Comparison of ENCODE assay signal across 8 cellular contexts in genomic region chr21:34983680-34984086, GRCh38.
A peak's percentile ranks its signal among the peaks of the same experiment; 100 is the strongest.
DNase-seq lines count a peak whose midpoint lies in the region; ATAC-seq and TF ChIP-seq lines count a peak whose summit lies in the region.
"Had no signal": no experiment of that assay in that cellular context is flagged by ENCODE, and none has a peak within 500 bp of the region (broad histone marks: within the 10 kb centered on the region; RNA-seq: fewer than 3 reads in every experiment).

No MANE protein-coding gene starts in this region.

- peak; percentile 69 for ATAC-seq in stimulated activated naive B cell treated with anti-CD40 and anti-IgM and Interleukin-4, amounts not matched to agents 10 μg/mL and 1 μg/mL and 100 μg/mL, for 72 hours (replicated peaks)
- ATAC-seq in body of pancreas (no peak), GM19395 (IDR thresholded peaks at IDR 0.05; ENCODE audit: unreplicated experiment) (no peak)

- H3K9me3 Mint-ChIP-seq in stimulated activated naive B cell treated with anti-CD40 and anti-IgM and Interleukin-4, amounts not matched to agents 10 μg/mL and 1 μg/mL and 100 μg/mL, for 72 hours, result no peaks in the 10 kb centered on the region

- peaks cover 26 to 44% of the 10 kb centered on the region in 2 donors for H3K36me3 Mint-ChIP-seq in stimulated activated naive B cell treated with anti-CD40 and anti-IgM and Interleukin-4, amounts not matched to agents 10 μg/mL and 1 μg/mL and 100 μg/mL, for 72 hours

- H3K4me1 ChIP-seq in body of pancreas, result no peaks in the 10 kb centered on the region
- H3K4me1 ChIP-seq: right atrium auricular region had no signal

- H3K4me3 Mint-ChIP-seq in stimulated activated naive B cell treated with anti-CD40 and anti-IgM and Interleukin-4, amounts not matched to agents 10 μg/mL and 1 μg/mL and 100 μg/mL, for 72 hours, result peak overlapping the region; percentile 77 to 80

- H3K4me1 Mint-ChIP-seq in stimulated activated naive B cell treated with anti-CD40 and anti-IgM and Interleukin-4, amounts not matched to agents 10 μg/mL and 1 μg/mL and 100 μg/mL, for 72 hours, result peaks cover 58 to 60% of the 10 kb centered on the region in 2 donors

- H3K36me3 ChIP-seq in WERI-Rb-1 (no peaks in the 10 kb centered on the region), body of pancreas (replicated peaks in 1 of 2; ENCODE audit: insufficient read depth in 1 of 2, low read depth in 2 of 2) (no peaks in the 10 kb centered on the region)
- H3K36me3 ChIP-seq: right atrium auricular region had no signal

- peak overlapping the region; percentile 95 for H3K27ac Mint-ChIP-seq in stimulated activated naive B cell treated with anti-CD40 and anti-IgM and Interleukin-4, amounts not matched to agents 10 μg/mL and 1 μg/mL and 100 μg/mL, for 72 hours

- intact Hi-C loops in body of pancreas (cut with DNase I), result no loop called here

- DNase-seq in HT1080 (ENCODE audit: low read depth), result peak; percentile 92
- peak; percentile 44 for DNase-seq in activated CD4-positive, alpha-beta T cell treated with anti-CD3 and anti-CD28 coated beads for 1 hour
- DNase-seq in fibroblast of mammary gland (ENCODE audit: low read depth), result peak; percentile 87
- DNase-seq in stimulated activated naive B cell treated with anti-CD40 and anti-IgM and Interleukin-4, amounts not matched to agents 10 μg/mL and 1 μg/mL and 100 μg/mL, for 72 hours, result peak; percentile 69
- DNase-seq in WERI-Rb-1, result no peak
- DNase-seq in body of pancreas, result no peak

- H3K27ac ChIP-seq in WERI-Rb-1, result no peak overlapping the region
- H3K27ac ChIP-seq in body of pancreas, result no peak overlapping the region
- H3K27ac ChIP-seq: right atrium auricular region had no signal

- TF ChIP-seq CTCF in fibroblast of mammary gland (conservative IDR thresholded peaks at IDR 0.05; ENCODE audit: control insufficient read depth, insufficient read depth, low read depth, low read length) (no peak), WERI-Rb-1 (IDR thresholded peaks at IDR 0.05; ENCODE audit: low read depth, low read length) (no peak), body of pancreas (IDR thresholded peaks at IDR 0.05) (no peak)

- H3K4me3 ChIP-seq in fibroblast of mammary gland (ENCODE audit: control insufficient read depth, low read depth, low read length) (no peak overlapping the region), WERI-Rb-1 (ENCODE audit: low read depth, low read length) (no peak overlapping the region), body of pancreas (no peak overlapping the region)
- H3K4me3 ChIP-seq: right atrium auricular region had no signal

- TF ChIP-seq POLR2A in body of pancreas (IDR thresholded peaks at IDR 0.05), result no peak

- no peaks in the 10 kb centered on the region for H3K27me3 Mint-ChIP-seq in stimulated activated naive B cell treated with anti-CD40 and anti-IgM and Interleukin-4, amounts not matched to agents 10 μg/mL and 1 μg/mL and 100 μg/mL, for 72 hours

- H3K27me3 ChIP-seq in WERI-Rb-1 (ENCODE audit: insufficient read depth, low read depth, severe bottlenecking) (peaks cover 96% of the 10 kb centered on the region), body of pancreas (no peaks in the 10 kb centered on the region)
- H3K27me3 ChIP-seq: right atrium auricular region had no signal

- peaks cover 3% of the 10 kb centered on the region for H3K9me3 ChIP-seq in WERI-Rb-1 (ENCODE audit: severe bottlenecking)
- H3K9me3 ChIP-seq in body of pancreas, result no peaks in the 10 kb centered on the region
- H3K9me3 ChIP-seq: right atrium auricular region had no signal

Comparison
In these comparisons a context has a peak if more than half of its experiments do, and no peak if none do; other contexts are left out.
1. DNase-seq: peak in HT1080 (single experiment), activated CD4-positive, alpha-beta T cell treated with anti-CD3 and anti-CD28 coated beads for 1 hour (single experiment), fibroblast of mammary gland (single experiment) and stimulated activated naive B cell treated with anti-CD40 and anti-IgM and Interleukin-4, amounts not matched to agents 10 μg/mL and 1 μg/mL and 100 μg/mL, for 72 hours (single experiment); none in WERI-Rb-1 (single experiment) and body of pancreas (0 of 4).
2. ATAC-seq: peak in stimulated activated naive B cell treated with anti-CD40 and anti-IgM and Interleukin-4, amounts not matched to agents 10 μg/mL and 1 μg/mL and 100 μg/mL, for 72 hours (2 of 2); none in body of pancreas (single experiment) and GM19395 (single experiment).